ENCODE assay signal across 38 cellular contexts in the genomic region with DNA sequence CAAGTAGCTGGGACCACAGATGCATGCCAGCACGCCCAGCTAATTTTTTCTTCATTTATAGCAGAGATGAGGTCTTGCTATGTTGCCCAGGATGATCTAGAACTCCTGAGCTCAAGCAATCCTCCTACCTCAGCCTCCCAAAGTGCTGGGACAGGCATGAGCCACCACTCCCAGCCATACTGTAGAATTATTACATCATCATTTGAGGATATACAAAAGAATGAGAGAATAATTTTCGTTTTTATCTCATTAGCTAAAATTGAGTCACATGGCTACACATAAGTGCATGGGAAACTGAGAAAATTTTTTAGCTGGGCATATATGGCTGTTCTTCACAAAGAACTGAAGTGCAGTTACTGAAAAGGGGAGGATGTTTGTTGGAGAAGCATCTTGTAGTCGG. TPM values are rescaled to one million over a fixed set of nuclear protein-coding genes. Genes with fewer than 3 reads are reported as not detected.
"Had no signal": no experiment of that assay in that cellular context is flagged by ENCODE, and none has a peak within 500 bp of the region (broad histone marks: within the 10 kb centered on the region; RNA-seq: fewer than 3 reads in every experiment).

No MANE protein-coding gene starts in this region.

- H3K27ac ChIP-seq: adrenal gland, body of pancreas, brain microvascular endothelial cell, breast epithelium, WERI-Rb-1 had no signal

- H3K4me1 ChIP-seq: adrenal gland, body of pancreas, breast epithelium had no signal

- H3K4me3 Mint-ChIP-seq: activated CD4-positive, alpha-beta memory T cell treated with anti-CD3 and anti-CD28 coated beads, Interleukin-2, amount 10 ng/mL, durations not matched to agents 7 days and 5 days; activated CD4-positive, alpha-beta T cell treated with anti-CD3 and anti-CD28 coated beads for 36 hours; activated CD4-positive, alpha-beta T cell treated with anti-CD3 and anti-CD28 coated beads, Interleukin-2, amount 10 ng/mL, durations not matched to agents 7 days and 5 days; activated CD8-positive, alpha-beta memory T cell treated with anti-CD3 and anti-CD28 coated beads, Interleukin-2, amount 10 ng/mL, durations not matched to agents 7 days and 5 days; activated CD8-positive, alpha-beta T cell treated with anti-CD3 and anti-CD28 coated beads, Interleukin-2, amount 10 ng/mL, durations not matched to agents 7 days and 5 days; activated naive CD4-positive, alpha-beta T cell treated with anti-CD3 and anti-CD28 coated beads for 36 hours; activated naive CD8-positive, alpha-beta T cell treated with anti-CD3 and anti-CD28 coated beads for 36 hours; activated T-cell treated with anti-CD3 and anti-CD28 coated beads, Interleukin-2, amount 50 U/mL, for 24 hours; T-helper 1 cell treated with Interleukin-12 subunit alpha and Interleukin-12 subunit beta and Interleukin-4 antibody, amounts not matched to agents 30 μg/mL and 1 μg/mL, for 36 hours; T-helper 2 cell treated with Interferon-gamma antibody and Interleukin-4, amounts not matched to agents 5 μg/mL and 100 μg/mL, for 36 hours; WTC11 had no signal

- H3K27me3 Mint-ChIP-seq: activated CD4-positive, alpha-beta memory T cell treated with anti-CD3 and anti-CD28 coated beads, Interleukin-2, amount 10 ng/mL, durations not matched to agents 7 days and 5 days; activated CD4-positive, alpha-beta T cell treated with anti-CD3 and anti-CD28 coated beads for 36 hours; activated CD4-positive, alpha-beta T cell treated with anti-CD3 and anti-CD28 coated beads, Interleukin-2, amount 10 ng/mL, durations not matched to agents 7 days and 5 days; activated CD8-positive, alpha-beta memory T cell treated with anti-CD3 and anti-CD28 coated beads, Interleukin-2, amount 10 ng/mL, durations not matched to agents 7 days and 5 days; activated naive CD8-positive, alpha-beta T cell treated with anti-CD3 and anti-CD28 coated beads for 36 hours; activated T-cell treated with anti-CD3 and anti-CD28 coated beads, Interleukin-2, amount 50 U/mL, for 24 hours had no signal

- H3K27ac Mint-ChIP-seq: activated CD4-positive, alpha-beta memory T cell treated with anti-CD3 and anti-CD28 coated beads, Interleukin-2, amount 10 ng/mL, durations not matched to agents 7 days and 5 days; activated CD4-positive, alpha-beta T cell treated with anti-CD3 and anti-CD28 coated beads for 36 hours; activated CD4-positive, alpha-beta T cell treated with anti-CD3 and anti-CD28 coated beads, Interleukin-2, amount 10 ng/mL, durations not matched to agents 7 days and 5 days; activated CD8-positive, alpha-beta memory T cell treated with anti-CD3 and anti-CD28 coated beads, Interleukin-2, amount 10 ng/mL, durations not matched to agents 7 days and 5 days; activated CD8-positive, alpha-beta T cell treated with anti-CD3 and anti-CD28 coated beads, Interleukin-2, amount 10 ng/mL, durations not matched to agents 7 days and 5 days; activated naive CD4-positive, alpha-beta T cell treated with anti-CD3 and anti-CD28 coated beads for 36 hours; activated naive CD4-positive, alpha-beta T cell treated with anti-CD3 and anti-CD28 coated beads, Interleukin-2, amount 50 U/mL, for 72 hours; activated naive CD8-positive, alpha-beta T cell treated with anti-CD3 and anti-CD28 coated beads for 36 hours; activated T-cell treated with anti-CD3 and anti-CD28 coated beads, Interleukin-2, amount 50 U/mL, for 24 hours; T-helper 1 cell treated with Interleukin-12 subunit alpha and Interleukin-12 subunit beta and Interleukin-4 antibody, amounts not matched to agents 30 μg/mL and 1 μg/mL, for 36 hours; T-helper 2 cell treated with Interferon-gamma antibody and Interleukin-4, amounts not matched to agents 5 μg/mL and 100 μg/mL, for 36 hours; WTC11 had no signal

- H3K27me3 ChIP-seq: adrenal gland, body of pancreas, brain microvascular endothelial cell, breast epithelium had no signal

- ATAC-seq: activated CD4-positive, alpha-beta T cell treated with anti-CD3 and anti-CD28 coated beads for 36 hours; activated CD4-positive, CD25-positive, alpha-beta regulatory T cell treated with anti-CD3 and anti-CD28 coated beads, Interleukin-2, amount 50 U/mL, for 24 hours; activated CD8-positive, alpha-beta memory T cell treated with anti-CD3 and anti-CD28 coated beads, Interleukin-2, amount 10 ng/mL, durations not matched to agents 7 days and 5 days; activated CD8-positive, alpha-beta T cell treated with anti-CD3 and anti-CD28 coated beads, Interleukin-2, amount 10 ng/mL, durations not matched to agents 7 days and 5 days; activated naive CD4-positive, alpha-beta T cell treated with anti-CD3 and anti-CD28 coated beads, Interleukin-2, amount 50 U/mL, for 72 hours; body of pancreas; WTC11 had no signal

- H3K9me3 Mint-ChIP-seq: activated CD4-positive, alpha-beta memory T cell treated with anti-CD3 and anti-CD28 coated beads, Interleukin-2, amount 10 ng/mL, durations not matched to agents 7 days and 5 days; activated CD4-positive, alpha-beta T cell treated with anti-CD3 and anti-CD28 coated beads, Interleukin-2, amount 10 ng/mL, durations not matched to agents 7 days and 5 days; activated naive CD4-positive, alpha-beta T cell treated with anti-CD3 and anti-CD28 coated beads for 36 hours; activated naive CD4-positive, alpha-beta T cell treated with anti-CD3 and anti-CD28 coated beads, Interleukin-2, amount 50 U/mL, for 72 hours; activated naive CD8-positive, alpha-beta T cell treated with anti-CD3 and anti-CD28 coated beads for 36 hours; activated T-cell treated with anti-CD3 and anti-CD28 coated beads, Interleukin-2, amount 50 U/mL, for 24 hours; T-helper 1 cell treated with Interleukin-12 subunit alpha and Interleukin-12 subunit beta and Interleukin-4 antibody, amounts not matched to agents 30 μg/mL and 1 μg/mL, for 36 hours; T-helper 2 cell treated with Interferon-gamma antibody and Interleukin-4, amounts not matched to agents 5 μg/mL and 100 μg/mL, for 36 hours; WTC11 had no signal

- H3K4me3 ChIP-seq: adrenal gland, body of pancreas, breast epithelium had no signal

- DNase-seq: activated CD4-positive, alpha-beta memory T cell treated with anti-CD3 and anti-CD28 coated beads, Interleukin-2, amount 10 ng/mL, durations not matched to agents 7 days and 5 days; activated CD4-positive, alpha-beta T cell treated with anti-CD3 and anti-CD28 coated beads for 1 hour; activated CD4-positive, alpha-beta T cell treated with anti-CD3 and anti-CD28 coated beads for 36 hours; activated CD4-positive, alpha-beta T cell treated with anti-CD3 and anti-CD28 coated beads for 48 hours; activated CD4-positive, alpha-beta T cell treated with anti-CD3 and anti-CD28 coated beads, Interleukin-2, amount 10 ng/mL, durations not matched to agents 7 days and 5 days; activated CD4-positive, alpha-beta T cell treated with anti-CD3 and anti-CD28 coated beads, Interleukin-2, amount 50 U/mL, for 48 hours; activated CD4-positive, CD25-positive, alpha-beta regulatory T cell; activated CD8-positive, alpha-beta memory T cell treated with anti-CD3 and anti-CD28 coated beads for 24 hours; activated CD8-positive, alpha-beta memory T cell treated with anti-CD3 and anti-CD28 coated beads, Interleukin-2, amount 10 ng/mL, durations not matched to agents 7 days and 5 days; activated CD8-positive, alpha-beta memory T cell treated with anti-CD3 and anti-CD28 coated beads, Interleukin-2, amount 50 U/mL, for 48 hours; activated CD8-positive, alpha-beta T cell treated with anti-CD3 and anti-CD28 coated beads, Interleukin-2, amount 10 ng/mL, durations not matched to agents 7 days and 5 days; activated effector memory CD4-positive, alpha-beta T cell treated with anti-CD3 and anti-CD28 coated beads, Interleukin-2, amount 50 U/mL, for 16 hours; activated gamma-delta T cell treated with Interleukin-2 at 50 U/mL for 16 hours; activated naive CD4-positive, alpha-beta T cell; activated naive CD4-positive, alpha-beta T cell treated with anti-CD3 and anti-CD28 coated beads for 36 hours; activated naive CD4-positive, alpha-beta T cell treated with anti-CD3 and anti-CD28 coated beads, Interleukin-2, amount 50 U/mL, for 16 hours; activated naive CD8-positive, alpha-beta T cell treated with anti-CD3 and anti-CD28 coated beads for 36 hours; activated T-cell treated with anti-CD3 and anti-CD28 coated beads, Interleukin-2, amount 50 U/mL, for 24 hours; activated T-cell treated with anti-CD3 and anti-CD28 coated beads, Interleukin-2, amount 50 U/mL, for 48 hours; adrenal gland; amniotic stem cell; body of pancreas; brain microvascular endothelial cell; central memory CD4-positive, alpha-beta T cell; cerebellar nuclear complex; T-helper 1 cell; T-helper 2 cell; T-helper 9 cell; WERI-Rb-1 had no signal

- H3K9me3 ChIP-seq: adrenal gland, body of pancreas, breast epithelium had no signal

- H3K4me1 Mint-ChIP-seq: activated CD4-positive, alpha-beta memory T cell treated with anti-CD3 and anti-CD28 coated beads, Interleukin-2, amount 10 ng/mL, durations not matched to agents 7 days and 5 days; activated CD4-positive, alpha-beta T cell treated with anti-CD3 and anti-CD28 coated beads for 36 hours; activated CD4-positive, alpha-beta T cell treated with anti-CD3 and anti-CD28 coated beads, Interleukin-2, amount 10 ng/mL, durations not matched to agents 7 days and 5 days; activated CD8-positive, alpha-beta memory T cell treated with anti-CD3 and anti-CD28 coated beads, Interleukin-2, amount 10 ng/mL, durations not matched to agents 7 days and 5 days had no signal

RNA-seq across cellular contexts. Expression of a gene that starts 55.0 kb away (rescaled TPM):
- total RNA-seq: activated CD4-positive, alpha-beta T cell treated with anti-CD3 and anti-CD28 coated beads, Interleukin-2, amount 10 ng/mL, durations not matched to agents 7 days and 5 days; activated CD8-positive, alpha-beta memory T cell treated with anti-CD3 and anti-CD28 coated beads, Interleukin-2, amount 10 ng/mL, durations not matched to agents 7 days and 5 days; activated CD8-positive, alpha-beta T cell treated with anti-CD3 and anti-CD28 coated beads, Interleukin-2, amount 10 ng/mL, durations not matched to agents 7 days and 5 days; activated naive CD8-positive, alpha-beta T cell treated with anti-CD3 and anti-CD28 coated beads for 36 hours; aorta; body of pancreas; breast epithelium; cardiac septum; chondrocyte had no signal
